18 cellular contexts compared by ENCODE assay signal in the genomic region with DNA sequence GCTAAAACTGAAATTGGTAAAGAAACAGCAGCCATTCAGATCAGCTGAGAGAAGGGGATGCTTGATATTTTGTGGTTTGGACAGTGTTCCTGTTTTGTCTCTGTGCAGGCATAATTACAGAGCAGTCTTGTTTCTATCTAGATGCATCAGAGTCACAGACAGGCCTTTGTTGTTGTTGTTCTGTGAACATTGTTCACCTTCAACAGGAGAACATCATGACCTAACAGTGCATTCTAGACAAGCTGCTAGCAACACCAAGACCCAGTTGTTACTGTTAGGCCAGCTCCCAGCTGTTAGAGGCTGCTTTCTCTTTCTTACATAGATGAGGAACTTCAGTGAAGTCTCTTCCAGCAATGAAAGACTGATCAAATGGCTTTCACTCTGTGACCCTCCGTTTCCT. TPM values are rescaled to one million over a fixed set of nuclear protein-coding genes. Genes with fewer than 3 reads are reported as not detected.
A peak's percentile ranks its signal among the peaks of the same experiment; 100 is the strongest.
DNase-seq lines count a peak whose midpoint lies in the region; ATAC-seq, FAIRE-seq and TF ChIP-seq lines count a peak whose summit lies in the region.
"Had no signal": no experiment of that assay in that cellular context is flagged by ENCODE, and none has a peak within 500 bp of the region (broad histone marks: within the 10 kb centered on the region; RNA-seq: fewer than 3 reads in every experiment).

No MANE protein-coding gene starts in this region.

- 50% methylated on average over 1 of the region's 1 CpG for WGBS in GM12878 (ENCODE audit: insufficient coverage, insufficient replicate concordance, low lambda C conversion rate, missing lambda C conversion rate)

- H3K9me3 ChIP-seq in GM12878 (replicated peaks; ENCODE audit: control insufficient read depth, insufficient read depth, low read length), result peaks cover 5% of the 10 kb centered on the region; the same call in 2 of the 3 replicates
- peaks cover 0 to 9% (median 0%) of the 10 kb centered on the region in 3 donors for H3K9me3 ChIP-seq in gastrocnemius medialis
- H3K9me3 ChIP-seq in breast epithelium, result no peaks in the 10 kb centered on the region

- TF ChIP-seq CTCF in GM12878 (IDR thresholded peaks at IDR 0.05 in 2 of 3, conservative IDR thresholded peaks at IDR 0.05 in 1 of 3; ENCODE audit: control insufficient read depth in 2 of 3, extremely low read depth in 1 of 3, insufficient read depth in 1 of 3, low read depth in 3 of 3, low read length in 3 of 3), result no peak
- no peak for TF ChIP-seq CTCF in gastrocnemius medialis (IDR thresholded peaks at IDR 0.05 in 4 of 5, conservative IDR thresholded peaks at IDR 0.05 in 1 of 5)
- TF ChIP-seq CTCF in breast epithelium (IDR thresholded peaks at IDR 0.05), result no peak

- no peak for TF ChIP-seq POLR2A in GM12878 (IDR thresholded peaks at IDR 0.05; ENCODE audit: low read depth, low read length)
- no peak for TF ChIP-seq POLR2A in gastrocnemius medialis (IDR thresholded peaks at IDR 0.05)
- no peak for TF ChIP-seq POLR2A in breast epithelium (IDR thresholded peaks at IDR 0.05)

- POLR2A ChIA-PET in activated CD4-positive, alpha-beta T cell treated with anti-CD3 and anti-CD28 coated beads for 36 hours (lab: Charles Lee), result no interaction called here
- POLR2A ChIA-PET in GM12878 (lab: Charles Lee), result interaction anchor here (1.7 kb wide), 1 partner anchor 86 kb away, joined by 5 read pairs; a partner anchor contains a TSS

- RAD21 ChIA-PET in GM12878 (lab: Charles Lee; ENCODE audit: unreplicated experiment), result interaction anchor here (1.0 kb wide), 1 partner anchor 173 kb away, joined by 3 read pairs; no protein-coding TSS in a partner anchor

- H2AFZ ChIP-seq in GM12878 (ENCODE audit: control insufficient read depth, low read depth, low read length), result peak overlapping the region; percentile 62
- H2AFZ ChIP-seq: parathyroid adenoma had no signal

- TF ChIP-seq RAD21 in GM12878 (IDR thresholded peaks at IDR 0.05; ENCODE audit: insufficient read depth, low read depth, low read length), result no peak

- H3K4me1 ChIP-seq in GM12878 (ENCODE audit: control insufficient read depth, insufficient read depth, low read length) (peaks cover 7% of the 10 kb centered on the region; the same call in 1 of the 2 replicates), gastrocnemius medialis (no peaks in the 10 kb centered on the region), breast epithelium (no peaks in the 10 kb centered on the region)
- H3K4me1 ChIP-seq: adrenal gland, parathyroid adenoma had no signal

- H3K4me1 Mint-ChIP-seq in activated CD4-positive, alpha-beta T cell treated with anti-CD3 and anti-CD28 coated beads for 36 hours, result peaks cover 20% of the 10 kb centered on the region
- H3K4me1 Mint-ChIP-seq in stimulated activated memory B cell treated with anti-CD40 and anti-IgM and Interleukin-4, amounts not matched to agents 10 μg/mL and 1 μg/mL and 100 μg/mL, for 72 hours, result peaks cover 31% of the 10 kb centered on the region

- no peaks in the 10 kb centered on the region for H3K27me3 Mint-ChIP-seq in activated CD4-positive, alpha-beta T cell treated with anti-CD3 and anti-CD28 coated beads for 36 hours
- no peaks in the 10 kb centered on the region for H3K27me3 Mint-ChIP-seq in stimulated activated memory B cell treated with anti-CD40 and anti-IgM and Interleukin-4, amounts not matched to agents 10 μg/mL and 1 μg/mL and 100 μg/mL, for 72 hours

- SMC1A ChIA-PET in GM12878 (lab: Charles Lee; ENCODE audit: uncharacterized antibody, unreplicated experiment), result interaction anchor here (0.9 to 2.0 kb wide), 7 partner anchors 10 to 37 kb away, joined by 3 to 7 read pairs (median 3); no protein-coding TSS in a partner anchor

- H3K4me2 ChIP-seq in GM12878 (ENCODE audit: control insufficient read depth, insufficient read depth), result peak overlapping the region; percentile 81

- CTCF ChIA-PET in activated CD4-positive, alpha-beta T cell treated with anti-CD3 and anti-CD28 coated beads for 36 hours (lab: Charles Lee), result interaction anchor here (1.0 to 1.1 kb wide), 2 partner anchors 21 to 87 kb away, joined by 3 to 4 read pairs; no protein-coding TSS in a partner anchor
- CTCF ChIA-PET in GM12878 (lab: Yijun Ruan, JAX), result interaction anchor here (0.7 to 2.4 kb wide), 5 partner anchors 27 to 281 kb away, joined by 3 to 5 read pairs (median 3); no protein-coding TSS in a partner anchor

- peak; percentile 67 for ATAC-seq in activated CD4-positive, alpha-beta T cell treated with anti-CD3 and anti-CD28 coated beads for 36 hours
- ATAC-seq in GM12878 (peak; percentile 86), gastrocnemius medialis (no peak)
- peak; percentile 89 for ATAC-seq in stimulated activated memory B cell treated with anti-CD40 and anti-IgM and Interleukin-4, amounts not matched to agents 10 μg/mL and 1 μg/mL and 100 μg/mL, for 72 hours
- ATAC-seq: heart left ventricle had no signal

- H3K36me3 Mint-ChIP-seq in activated CD4-positive, alpha-beta T cell treated with anti-CD3 and anti-CD28 coated beads for 36 hours (ENCODE audit: low read depth), result peaks cover 9% of the 10 kb centered on the region
- peaks cover 10% of the 10 kb centered on the region for H3K36me3 Mint-ChIP-seq in stimulated activated memory B cell treated with anti-CD40 and anti-IgM and Interleukin-4, amounts not matched to agents 10 μg/mL and 1 μg/mL and 100 μg/mL, for 72 hours

- no peak for DNase-seq in activated CD4-positive, alpha-beta T cell treated with anti-CD3 and anti-CD28 coated beads for 36 hours
- no peak for DNase-seq in activated CD4-positive, alpha-beta T cell treated with anti-CD3 and anti-CD28 coated beads for 1 hour
- DNase-seq in OCI-M1 (lab: John Stamatoyannopoulos, UW) (peak; percentile 42), GM12878 (ENCODE audit: low read depth, low spot score) (peak; percentile 17), gastrocnemius medialis (no peak), breast epithelium (ENCODE audit: low spot score in 2 of 2) (no peak), GM19240 (ENCODE audit: insufficient read length, low spot score) (no peak)
- DNase-seq: heart left ventricle; stimulated activated CD4-positive, alpha-beta T cell treated with anti-CD3 and anti-CD28 coated beads, Interleukin-2, amount 100 ng/mL, for 24 hours; WERI-Rb-1 had no signal

- H3K9me3 Mint-ChIP-seq in activated CD4-positive, alpha-beta T cell treated with anti-CD3 and anti-CD28 coated beads for 36 hours (ENCODE audit: low read depth), result peaks cover 27% of the 10 kb centered on the region
- H3K9me3 Mint-ChIP-seq in stimulated activated memory B cell treated with anti-CD40 and anti-IgM and Interleukin-4, amounts not matched to agents 10 μg/mL and 1 μg/mL and 100 μg/mL, for 72 hours, result peaks cover 5% of the 10 kb centered on the region

- peak overlapping the region; percentile 78 for H3K27ac Mint-ChIP-seq in activated CD4-positive, alpha-beta T cell treated with anti-CD3 and anti-CD28 coated beads for 36 hours
- H3K27ac Mint-ChIP-seq in stimulated activated memory B cell treated with anti-CD40 and anti-IgM and Interleukin-4, amounts not matched to agents 10 μg/mL and 1 μg/mL and 100 μg/mL, for 72 hours, result peak overlapping the region; percentile 89

- peak overlapping the region; percentile 33; the same call in 1 of the 2 replicates for H3K27ac ChIP-seq in GM12878 (ENCODE audit: control insufficient read depth, insufficient read depth)
- H3K27ac ChIP-seq in gastrocnemius medialis, result no peak overlapping the region
- no peak overlapping the region for H3K27ac ChIP-seq in breast epithelium
- H3K27ac ChIP-seq: adrenal gland, parathyroid adenoma, WERI-Rb-1 had no signal

- no peak overlapping the region for H3K4me3 ChIP-seq in GM12878
- no peak overlapping the region for H3K4me3 ChIP-seq in gastrocnemius medialis
- no peak overlapping the region for H3K4me3 ChIP-seq in breast epithelium
- H3K4me3 ChIP-seq: adrenal gland, heart left ventricle, lung had no signal

- no peaks in the 10 kb centered on the region for H3K36me3 ChIP-seq in GM12878 (ENCODE audit: control insufficient read depth in 2 of 2, insufficient read depth in 2 of 2, low read length in 1 of 2)
- H3K36me3 ChIP-seq in gastrocnemius medialis, result no peaks in the 10 kb centered on the region
- H3K36me3 ChIP-seq in breast epithelium, result no peaks in the 10 kb centered on the region
- H3K36me3 ChIP-seq: adrenal gland, heart left ventricle, WERI-Rb-1 had no signal

- no peak overlapping the region for H3K4me3 Mint-ChIP-seq in activated CD4-positive, alpha-beta T cell treated with anti-CD3 and anti-CD28 coated beads for 36 hours
- peak overlapping the region; percentile 56 for H3K4me3 Mint-ChIP-seq in stimulated activated memory B cell treated with anti-CD40 and anti-IgM and Interleukin-4, amounts not matched to agents 10 μg/mL and 1 μg/mL and 100 μg/mL, for 72 hours

- in situ Hi-C loops in GM12878 (cut with MboI), result no loop called here
- in situ Hi-C loops in gastrocnemius medialis (cut with MboI; ENCODE audit: low sequenced_read_pairs in 4 of 4), result no loop called here

- no peaks in the 10 kb centered on the region for H3K27me3 ChIP-seq in GM12878 (replicated peaks in 1 of 2; ENCODE audit: control insufficient read depth in 2 of 2, insufficient read depth in 2 of 2, low read length in 1 of 2)
- peaks cover 0 to 19% (median 16%) of the 10 kb centered on the region in 3 donors for H3K27me3 ChIP-seq in gastrocnemius medialis
- H3K27me3 ChIP-seq in breast epithelium, result no peaks in the 10 kb centered on the region
- H3K27me3 ChIP-seq: adrenal gland, heart left ventricle had no signal

- peak overlapping the region; percentile 13 for H3K9ac ChIP-seq in GM12878 (ENCODE audit: control insufficient read depth, insufficient read depth, low read length)
- H3K9ac ChIP-seq: parathyroid adenoma had no signal

- BruUV-seq in GM12878 (replicated peaks; lab: Mats Ljungman, UMichigan), result no TSS peak

- FAIRE-seq in GM12878 (lab: Jason Lieb, UNC), result peak; percentile 92

- H4K20me1 ChIP-seq in GM12878 (ENCODE audit: control insufficient read depth, insufficient read depth), result no peaks in the 10 kb centered on the region

- TF ChIP-seq EP300 in GM12878 (IDR thresholded peaks at IDR 0.05; ENCODE audit: borderline replicate concordance in 1 of 2, control insufficient read depth in 1 of 2, low read depth in 2 of 2, low read length in 2 of 2), result no peak

- no peaks in the 10 kb centered on the region for H3K79me2 ChIP-seq in GM12878 (ENCODE audit: control insufficient read depth, insufficient read depth, low read length)
- H3K79me2 ChIP-seq: parathyroid adenoma had no signal

- intact Hi-C loops in activated CD4-positive, alpha-beta T cell treated with anti-CD3 and anti-CD28 coated beads for 36 hours (cut with DNase I, micrococcal nuclease), result no loop called here
- intact Hi-C loops in GM12878 (cut with micrococcal nuclease; ENCODE audit: unreplicated experiment) (no loop called here), gastrocnemius medialis (cut with DNase I; ENCODE audit: low total_unique reads) (no loop called here), breast epithelium (cut with DNase I; ENCODE audit: low total_unique reads) (no loop called here)

RNA-seq across cellular contexts. Expression of a gene that starts 8.5 kb away (rescaled TPM):
- 10 to 100 TPM; 10.0 to 12.2 TPM for total RNA-seq in activated CD4-positive, alpha-beta T cell treated with anti-CD3 and anti-CD28 coated beads for 36 hours
- total RNA-seq in GM12878 (2013; cell fraction: nucleolus; rRNA removed), result 33.1 and 34.6 TPM in 2 replicates
- total RNA-seq in GM12878 (2014; rRNA removed), result 36.9 and 48.1 TPM in 2 replicates
- total RNA-seq in GM12878 (2014; rRNA removed; fragmentation: Illumina TruSeq; extraction: Trizol), result 7.5 and 14.4 TPM in 2 replicates
- total RNA-seq in GM12878 (2021), result 44.1 and 48.8 TPM in 2 replicates
- polyA plus RNA-seq in GM12878 (2011; ENCODE audit: low read depth), result 7.4 TPM
- 6.1 and 24.3 TPM in 2 replicates for polyA plus RNA-seq in GM12878 (2011; rRNA removed)
- polyA plus RNA-seq in GM12878 (2011; cell fraction: cytosol; rRNA removed), result 22.8 and 24.7 TPM in 2 replicates
- polyA plus RNA-seq in GM12878 (2011; cell fraction: nucleus; rRNA removed), result 64.4 and 68.8 TPM in 2 replicates
- polyA plus RNA-seq in GM12878 (2012), result 20.0 and 27.4 TPM in 2 replicates
- polyA plus RNA-seq in GM12878 (2014; fragmentation: Illumina TruSeq; extraction: Trizol), result 3.3 and 12.4 TPM in 2 replicates
- under 1 TPM; 0.26 to 0.84 TPM for polyA plus RNA-seq in GM12878 (2014; fragmentation: Nextera tagmentation; extraction: Ambion mirVana)
- 28.3 and 37.6 TPM in 2 replicates for polyA plus RNA-seq in GM12878 (2014; rRNA removed)
- 10 to 100 TPM; 35.7 to 53.9 TPM for polyA plus RNA-seq in GM12878 (2016; fragmentation: Nextera tagmentation; extraction: Ambion mirVana)
- polyA minus RNA-seq in GM12878 (2011; rRNA and poly(A)+ RNA removed), result 21.7 and 34.3 TPM in 2 replicates
- polyA minus RNA-seq in GM12878 (2011; cell fraction: cytosol; rRNA and poly(A)+ RNA removed), result 35.6 and 45.4 TPM in 2 replicates
- polyA minus RNA-seq in GM12878 (2011; cell fraction: nucleus; rRNA and poly(A)+ RNA removed), result 41.6 and 85.2 TPM in 2 replicates
- total RNA-seq in gastrocnemius medialis, result 10 to 100 TPM in 1 of 4 donors, 1 to 10 TPM in 3; 2.5 to 11.4 (median 5.2) TPM
- total RNA-seq in breast epithelium, result 10 to 100 TPM in 2 of 3 donors, 1 to 10 TPM in 1; 3.7 to 37.5 (median 35.1) TPM

RNA-seq across cellular contexts. Expression of a gene that starts 11.8 kb away (rescaled TPM):
- total RNA-seq in activated CD4-positive, alpha-beta T cell treated with anti-CD3 and anti-CD28 coated beads for 36 hours, result not detected
- not detected in 2 replicates for total RNA-seq in GM12878 (2013; cell fraction: nucleolus; rRNA removed)
- total RNA-seq in GM12878 (2014; rRNA removed) (not detected in 2 replicates), GM12878 (2014; rRNA removed; fragmentation: Illumina TruSeq; extraction: Trizol) (not detected in 2 replicates), GM12878 (2021) (not detected in 2 replicates), gastrocnemius medialis (not detected), breast epithelium (under 1 TPM in 1 of 3 donors, not detected in 2; 0.44 TPM)
- polyA plus RNA-seq in GM12878 (2011; ENCODE audit: low read depth), result not detected
- polyA plus RNA-seq in GM12878 (2011; rRNA removed) (0.05 TPM in 1 of 2 replicates, not detected in the other), GM12878 (2014; fragmentation: Illumina TruSeq; extraction: Trizol) (not detected in 2 replicates), GM12878 (2014; fragmentation: Nextera tagmentation; extraction: Ambion mirVana) (not detected), GM12878 (2014; rRNA removed) (not detected in 2 replicates), GM12878 (2016; fragmentation: Nextera tagmentation; extraction: Ambion mirVana) (not detected)
- not detected in 2 replicates for polyA plus RNA-seq in GM12878 (2011; cell fraction: cytosol; rRNA removed)
- not detected in 2 replicates for polyA plus RNA-seq in GM12878 (2011; cell fraction: nucleus; rRNA removed)
- polyA plus RNA-seq in GM12878 (2012), result not detected in 2 replicates
- polyA minus RNA-seq in GM12878 (2011; rRNA and poly(A)+ RNA removed), result not detected in 2 replicates
- polyA minus RNA-seq in GM12878 (2011; cell fraction: cytosol; rRNA and poly(A)+ RNA removed), result not detected in 2 replicates
- not detected in 2 replicates for polyA minus RNA-seq in GM12878 (2011; cell fraction: nucleus; rRNA and poly(A)+ RNA removed)
- total RNA-seq: Daoy, heart left ventricle, LHCN-M2, RPMI7951, temporal lobe had no signal

RNA-seq across cellular contexts. Expression of a gene that starts 28.4 kb away (rescaled TPM):
- total RNA-seq in activated CD4-positive, alpha-beta T cell treated with anti-CD3 and anti-CD28 coated beads for 36 hours, result 100 to 1,000 TPM; 116 to 154 TPM
- 101 and 123 TPM in 2 replicates for total RNA-seq in GM12878 (2013; cell fraction: nucleolus; rRNA removed)
- total RNA-seq in GM12878 (2014; rRNA removed) (80.2 and 94.2 TPM in 2 replicates), GM12878 (2014; rRNA removed; fragmentation: Illumina TruSeq; extraction: Trizol) (49.2 and 62.2 TPM in 2 replicates), GM12878 (2021) (131 and 143 TPM in 2 replicates), gastrocnemius medialis (100 to 1,000 TPM; 118 to 169 (median 143) TPM), breast epithelium (100 to 1,000 TPM in 1 of 3 donors, 10 to 100 TPM in 2; 72.7 to 117 (median 77.3) TPM)
- 38.1 TPM for polyA plus RNA-seq in GM12878 (2011; ENCODE audit: low read depth)
- polyA plus RNA-seq in GM12878 (2011; rRNA removed) (108 and 157 TPM in 2 replicates), GM12878 (2014; fragmentation: Illumina TruSeq; extraction: Trizol) (47.1 and 68.9 TPM in 2 replicates), GM12878 (2014; fragmentation: Nextera tagmentation; extraction: Ambion mirVana) (1 to 10 TPM in 1 of 2 experiments, under 1 TPM in 1; 0.56 to 2.1 TPM), GM12878 (2014; rRNA removed) (131 and 157 TPM in 2 replicates), GM12878 (2016; fragmentation: Nextera tagmentation; extraction: Ambion mirVana) (10 to 100 TPM; 13.4 to 13.6 TPM)
- 108 and 167 TPM in 2 replicates for polyA plus RNA-seq in GM12878 (2011; cell fraction: cytosol; rRNA removed)
- polyA plus RNA-seq in GM12878 (2011; cell fraction: nucleus; rRNA removed), result 228 and 254 TPM in 2 replicates
- polyA plus RNA-seq in GM12878 (2012), result 133 and 151 TPM in 2 replicates
- polyA minus RNA-seq in GM12878 (2011; rRNA and poly(A)+ RNA removed), result 84.5 and 85.5 TPM in 2 replicates
- 46.8 and 58.7 TPM in 2 replicates for polyA minus RNA-seq in GM12878 (2011; cell fraction: cytosol; rRNA and poly(A)+ RNA removed)
- 33.0 and 57.6 TPM in 2 replicates for polyA minus RNA-seq in GM12878 (2011; cell fraction: nucleus; rRNA and poly(A)+ RNA removed)

RNA-seq across cellular contexts. Expression of a gene that starts 42.0 kb away (rescaled TPM):
- under 1 TPM; 0.25 to 0.30 TPM for total RNA-seq in activated CD4-positive, alpha-beta T cell treated with anti-CD3 and anti-CD28 coated beads for 36 hours
- total RNA-seq in GM12878 (2013; cell fraction: nucleolus; rRNA removed), result 0.17 TPM in 1 of 2 replicates, not detected in the other
- total RNA-seq in GM12878 (2014; rRNA removed) (0.45 TPM in 1 of 2 replicates, not detected in the other), GM12878 (2014; rRNA removed; fragmentation: Illumina TruSeq; extraction: Trizol) (0.36 TPM in 1 of 2 replicates, not detected in the other), GM12878 (2021) (not detected in 2 replicates), gastrocnemius medialis (not detected), breast epithelium (1 to 10 TPM in 1 of 3 donors, not detected in 2; 1.5 TPM)
- polyA plus RNA-seq in GM12878 (2011; ENCODE audit: low read depth), result 0.31 TPM
- polyA plus RNA-seq in GM12878 (2011; rRNA removed) (0.03 TPM in 1 of 2 replicates, not detected in the other), GM12878 (2014; fragmentation: Illumina TruSeq; extraction: Trizol) (0.10 TPM in 1 of 2 replicates, not detected in the other), GM12878 (2014; fragmentation: Nextera tagmentation; extraction: Ambion mirVana) (under 1 TPM; 0.58 to 0.71 TPM), GM12878 (2014; rRNA removed) (0.53 TPM in 1 of 2 replicates, not detected in the other), GM12878 (2016; fragmentation: Nextera tagmentation; extraction: Ambion mirVana) (under 1 TPM; 0.23 to 0.63 TPM)
- 0.15 TPM in 1 of 2 replicates, not detected in the other for polyA plus RNA-seq in GM12878 (2011; cell fraction: cytosol; rRNA removed)
- 0.42 and 0.45 TPM in 2 replicates for polyA plus RNA-seq in GM12878 (2011; cell fraction: nucleus; rRNA removed)
- 0.17 and 0.26 TPM in 2 replicates for polyA plus RNA-seq in GM12878 (2012)
- 0.07 and 0.15 TPM in 2 replicates for polyA minus RNA-seq in GM12878 (2011; rRNA and poly(A)+ RNA removed)
- polyA minus RNA-seq in GM12878 (2011; cell fraction: cytosol; rRNA and poly(A)+ RNA removed), result not detected in 2 replicates
- polyA minus RNA-seq in GM12878 (2011; cell fraction: nucleus; rRNA and poly(A)+ RNA removed), result 0.24 and 0.77 TPM in 2 replicates
- total RNA-seq: Daoy, LHCN-M2, RPMI7951, temporal lobe had no signal

RNA-seq across cellular contexts. Expression of a gene that starts 51.6 kb away (rescaled TPM):
- under 1 TPM; 0.19 to 0.34 TPM for total RNA-seq in activated CD4-positive, alpha-beta T cell treated with anti-CD3 and anti-CD28 coated beads for 36 hours
- 1.0 and 2.8 TPM in 2 replicates for total RNA-seq in GM12878 (2013; cell fraction: nucleolus; rRNA removed)
- total RNA-seq in GM12878 (2014; rRNA removed) (0.11 and 0.17 TPM in 2 replicates), GM12878 (2014; rRNA removed; fragmentation: Illumina TruSeq; extraction: Trizol) (0.05 and 0.09 TPM in 2 replicates), GM12878 (2021) (0.27 and 0.56 TPM in 2 replicates), gastrocnemius medialis (1 to 10 TPM in 1 of 4 donors, under 1 TPM in 1, not detected in 2; 0.24 to 1.5 TPM), breast epithelium (1 to 10 TPM in 1 of 3 donors, not detected in 2; 4.2 TPM)
- polyA plus RNA-seq in GM12878 (2011; ENCODE audit: low read depth), result not detected
- polyA plus RNA-seq in GM12878 (2011; rRNA removed) (0.03 and 0.23 TPM in 2 replicates), GM12878 (2014; fragmentation: Illumina TruSeq; extraction: Trizol) (0.06 TPM in 2 replicates), GM12878 (2014; fragmentation: Nextera tagmentation; extraction: Ambion mirVana) (not detected), GM12878 (2014; rRNA removed) (0.63 and 0.82 TPM in 2 replicates), GM12878 (2016; fragmentation: Nextera tagmentation; extraction: Ambion mirVana) (under 1 TPM; 0.16 to 0.23 TPM)
- 0.10 and 0.13 TPM in 2 replicates for polyA plus RNA-seq in GM12878 (2011; cell fraction: cytosol; rRNA removed)
- polyA plus RNA-seq in GM12878 (2011; cell fraction: nucleus; rRNA removed), result 0.26 and 0.28 TPM in 2 replicates
- polyA plus RNA-seq in GM12878 (2012), result 0.11 TPM in 1 of 2 replicates, not detected in the other
- 0.10 and 0.22 TPM in 2 replicates for polyA minus RNA-seq in GM12878 (2011; rRNA and poly(A)+ RNA removed)
- polyA minus RNA-seq in GM12878 (2011; cell fraction: cytosol; rRNA and poly(A)+ RNA removed), result 0.53 TPM in 1 of 2 replicates, not detected in the other
- not detected in 2 replicates for polyA minus RNA-seq in GM12878 (2011; cell fraction: nucleus; rRNA and poly(A)+ RNA removed)
- total RNA-seq: Daoy, LHCN-M2, RPMI7951 had no signal

Comparison
In these comparisons a context has a peak if more than half of its experiments do, and no peak if none do; other contexts are left out.
1. ATAC-seq: peak in activated CD4-positive, alpha-beta T cell treated with anti-CD3 and anti-CD28 coated beads for 36 hours (single experiment), GM12878 (single experiment) and stimulated activated memory B cell treated with anti-CD40 and anti-IgM and Interleukin-4, amounts not matched to agents 10 μg/mL and 1 μg/mL and 100 μg/mL, for 72 hours (single experiment); none in gastrocnemius medialis (0 of 2).
2. DNase-seq: peak in OCI-M1 (single experiment) and GM12878 (single experiment); none in activated CD4-positive, alpha-beta T cell treated with anti-CD3 and anti-CD28 coated beads for 36 hours (single experiment), activated CD4-positive, alpha-beta T cell treated with anti-CD3 and anti-CD28 coated beads for 1 hour (single experiment), gastrocnemius medialis (0 of 2), breast epithelium (0 of 2) and GM19240 (single experiment).